19 cellular contexts compared by ENCODE assay signal in the genomic region with DNA sequence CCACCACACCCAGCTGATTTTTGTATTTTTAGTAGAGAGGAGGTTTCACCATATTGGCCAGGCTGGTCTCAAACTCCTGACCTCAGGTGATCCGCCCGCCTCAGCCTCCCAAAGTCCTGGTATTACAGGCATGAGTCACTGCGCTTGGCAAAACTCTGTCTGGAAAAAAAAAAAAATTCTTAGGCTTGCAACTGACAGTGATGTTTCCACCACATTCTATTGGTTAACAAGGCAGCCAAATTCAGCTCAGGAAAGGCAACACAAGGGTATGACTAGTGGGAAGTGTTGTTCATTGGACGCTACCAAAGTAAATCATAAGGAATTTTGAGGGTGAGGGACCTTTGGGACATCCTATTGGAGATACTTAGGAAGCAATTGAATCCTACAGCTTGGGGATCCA. TPM values are rescaled to one million over a fixed set of nuclear protein-coding genes. Genes with fewer than 3 reads are reported as not detected.
DNase-seq lines count a peak whose midpoint lies in the region; ATAC-seq and TF ChIP-seq lines count a peak whose summit lies in the region.
"Had no signal": no experiment of that assay in that cellular context is flagged by ENCODE, and none has a peak within 500 bp of the region (broad histone marks: within the 10 kb centered on the region; RNA-seq: fewer than 3 reads in every experiment).

No MANE protein-coding gene starts in this region.

- DNase-seq in AG08396 (ENCODE audit: low spot score) (peak; percentile 36), naive B cell (no peak), NCI-H2107 (lab: John Stamatoyannopoulos, UW) (no peak), substantia nigra (lab: John Stamatoyannopoulos, UW) (no peak)
- DNase-seq in CD4-positive, alpha-beta T cell = no peak
- DNase-seq: activated CD4-positive, alpha-beta T cell treated with anti-CD3 and anti-CD28 coated beads, Interleukin-2, amount 50 U/mL, for 1 hour; activated naive CD4-positive, alpha-beta T cell; H7; islet precursor cell; MM.1S; mucosa of descending colon; NCI-H1436; T-helper 2 cell had no signal

- H3K36me3 Mint-ChIP-seq in CD4-positive, alpha-beta T cell (ENCODE audit: low read depth) = peaks cover 20% of the 10 kb centered on the region
- H3K36me3 Mint-ChIP-seq in naive B cell = no peaks in the 10 kb centered on the region

- H3K4me1 Mint-ChIP-seq in CD4-positive, alpha-beta T cell (ENCODE audit: low read depth) = peaks cover 24% of the 10 kb centered on the region
- peaks cover 11 to 17% (median 15%) of the 10 kb centered on the region in 3 donors for H3K4me1 Mint-ChIP-seq in naive B cell

- CTCF ChIA-PET in CD4-positive, alpha-beta T cell (lab: Charles Lee) = no interaction called here

- intact Hi-C loops in CD4-positive, alpha-beta T cell (cut with DNase I, micrococcal nuclease) = loop anchor here in 1 of 2 experiments (10.0 kb wide), 1 partner anchor 347 kb away; the partner anchor contains the start of gene ATP6V0A2

- peak overlapping the region; percentile 30 for H3K27ac Mint-ChIP-seq in CD4-positive, alpha-beta T cell
- peak overlapping the region in 4 of 6 donors; percentile 47 to 97 (median 79) for H3K27ac Mint-ChIP-seq in naive B cell

- H3K27me3 Mint-ChIP-seq in CD4-positive, alpha-beta T cell = no peaks in the 10 kb centered on the region
- no peaks in the 10 kb centered on the region for H3K27me3 Mint-ChIP-seq in naive B cell

- no peak overlapping the region for H3K27ac ChIP-seq in CD4-positive, alpha-beta T cell (ENCODE audit: low read depth, low read length)
- H3K27ac ChIP-seq in VCaP = peak overlapping the region; percentile 93
- H3K27ac ChIP-seq in substantia nigra (ENCODE audit: low read depth, low read length, poor library complexity, severe bottlenecking) = no peak overlapping the region
- H3K27ac ChIP-seq: epithelial cell of prostate, SJSA1 had no signal

- ATAC-seq in CD4-positive, alpha-beta T cell (ENCODE audit: poor library complexity) = no peak
- ATAC-seq in naive B cell (ENCODE audit: low read depth in 2 of 2) = no peak
- no peak for ATAC-seq in HG02938 (IDR thresholded peaks at IDR 0.05; ENCODE audit: unreplicated experiment)
- ATAC-seq: mucosa of descending colon, psoas muscle had no signal

- no peaks in the 10 kb centered on the region for H3K9me3 ChIP-seq in CD4-positive, alpha-beta T cell (ENCODE audit: control insufficient read depth, low read length)
- H3K9me3 ChIP-seq: mucosa of descending colon, psoas muscle had no signal

- no peaks in the 10 kb centered on the region for H3K9me3 Mint-ChIP-seq in CD4-positive, alpha-beta T cell
- H3K9me3 Mint-ChIP-seq in naive B cell = no peaks in the 10 kb centered on the region

- H3K4me3 Mint-ChIP-seq in CD4-positive, alpha-beta T cell = no peak overlapping the region
- H3K4me3 Mint-ChIP-seq in naive B cell = peak overlapping the region in 3 of 8 donors; percentile 1 to 44 (median 40)

- H3K27me3 ChIP-seq in CD4-positive, alpha-beta T cell (ENCODE audit: control insufficient read depth, insufficient read depth, low read length) = no peaks in the 10 kb centered on the region
- H3K27me3 ChIP-seq: dorsolateral prefrontal cortex, SJSA1 had no signal

- POLR2A ChIA-PET in CD4-positive, alpha-beta T cell (lab: Charles Lee) = interaction anchor here (1.4 kb wide), 1 partner anchor 16 kb away, joined by 7 read pairs; the partner anchor contains the start of gene KMT5A

- TF ChIP-seq CTCF in CD4-positive, alpha-beta T cell (IDR thresholded peaks at IDR 0.05) = no peak
- no peak for TF ChIP-seq CTCF in VCaP (conservative IDR thresholded peaks at IDR 0.05)

RNA-seq across cellular contexts. Expression of gene SBNO1, which starts 2.9 kb away (rescaled TPM):
- total RNA-seq in CD4-positive, alpha-beta T cell = 10 to 100 TPM; 21.3 to 21.9 TPM
- polyA plus RNA-seq in naive B cell (ENCODE audit: low read depth in 6 of 6) = 10 to 100 TPM; 17.2 to 30.6 (median 24.1) TPM

RNA-seq across cellular contexts. Expression of gene KMT5A, which starts 16.4 kb away (rescaled TPM):
- 10 to 100 TPM; 28.3 to 30.9 TPM for total RNA-seq in CD4-positive, alpha-beta T cell
- 1 to 10 TPM in 3 of 6 donors, under 1 TPM in 3; 0.15 to 2.7 (median 1.4) TPM for polyA plus RNA-seq in naive B cell (ENCODE audit: low read depth in 6 of 6)
